9 cellular contexts compared by ENCODE assay signal in genomic region chr5:79878721-79879336, GRCh38.
A peak's percentile ranks its signal among the peaks of the same experiment; 100 is the strongest.
DNase-seq lines count a peak whose midpoint lies in the region; ATAC-seq, FAIRE-seq and TF ChIP-seq lines count a peak whose summit lies in the region.
"Had no signal": no experiment of that assay in that cellular context is flagged by ENCODE, and none has a peak within 500 bp of the region (broad histone marks: within the 10 kb centered on the region; RNA-seq: fewer than 3 reads in every experiment).

No MANE protein-coding gene starts in this region.

- DNase-seq in EL (peak; percentile 26), MM.1S (no peak), neural crest cell (ENCODE audit: low read depth, low spot score) (peak; percentile 18), pancreas (no peak), globus pallidus (ENCODE audit: low spot score) (no peak), hypothalamus (lab: John Stamatoyannopoulos, UW) (no peak), LoVo (ENCODE audit: low spot score) (no peak)
- peak; percentile 15 for DNase-seq in activated T-helper 2 cell treated with anti-CD3 and anti-CD28 coated beads, Interferon-gamma antibody, Interleukin-2, Interleukin-4, amounts not matched to agents 10 μg/mL and 5 μg/mL and 100 μg/mL, durations not matched to agents 14 hours and 24 hours and 36 hours (ENCODE audit: low spot score)

- H3K9me2 ChIP-seq in MM.1S (replicated peaks; ENCODE audit: insufficient read depth, low read length), result no peaks in the 10 kb centered on the region

- H3K9ac ChIP-seq in MM.1S (ENCODE audit: low read length), result no peak overlapping the region

- no peak overlapping the region for H3K27ac Mint-ChIP-seq in activated T-helper 2 cell treated with anti-CD3 and anti-CD28 coated beads, Interferon-gamma antibody, Interleukin-2, Interleukin-4, amounts not matched to agents 10 μg/mL and 5 μg/mL and 100 μg/mL, durations not matched to agents 14 hours and 24 hours and 36 hours
- no peak overlapping the region for H3K27ac Mint-ChIP-seq in neural crest cell (ENCODE audit: unreplicated experiment)

- H3K4me3 ChIP-seq in MM.1S (ENCODE audit: low read length) (no peak overlapping the region), pancreas (no peak overlapping the region)

- H3F3A ChIP-seq in MM.1S (ENCODE audit: insufficient read depth, low read length), result no peaks in the 10 kb centered on the region

- peaks cover 2% of the 10 kb centered on the region for H3K4me1 Mint-ChIP-seq in activated T-helper 2 cell treated with anti-CD3 and anti-CD28 coated beads, Interferon-gamma antibody, Interleukin-2, Interleukin-4, amounts not matched to agents 10 μg/mL and 5 μg/mL and 100 μg/mL, durations not matched to agents 14 hours and 24 hours and 36 hours (ENCODE audit: low read depth)
- no peaks in the 10 kb centered on the region for H3K4me1 Mint-ChIP-seq in neural crest cell

- FAIRE-seq in pancreas (lab: Jason Lieb, UNC), result no peak
- FAIRE-seq: astrocyte had no signal

- no peak overlapping the region for H3K4me3 Mint-ChIP-seq in activated T-helper 2 cell treated with anti-CD3 and anti-CD28 coated beads, Interferon-gamma antibody, Interleukin-2, Interleukin-4, amounts not matched to agents 10 μg/mL and 5 μg/mL and 100 μg/mL, durations not matched to agents 14 hours and 24 hours and 36 hours (ENCODE audit: low read depth)
- H3K4me3 Mint-ChIP-seq in neural crest cell, result no peak overlapping the region

- H3K36me3 ChIP-seq in MM.1S (replicated peaks; ENCODE audit: insufficient read depth, low read length), result no peaks in the 10 kb centered on the region
- H3K36me3 ChIP-seq in pancreas, result no peaks in the 10 kb centered on the region

- WGBS in pancreas, 2 donors, result 40 to 45% methylated on average over 5 of the region's 5 CpGs

- H2AFZ ChIP-seq in MM.1S (ENCODE audit: low read length), result no peak overlapping the region

- peaks cover 3% of the 10 kb centered on the region for H3K27me3 Mint-ChIP-seq in activated T-helper 2 cell treated with anti-CD3 and anti-CD28 coated beads, Interferon-gamma antibody, Interleukin-2, Interleukin-4, amounts not matched to agents 10 μg/mL and 5 μg/mL and 100 μg/mL, durations not matched to agents 14 hours and 24 hours and 36 hours (ENCODE audit: low read depth)
- no peaks in the 10 kb centered on the region for H3K27me3 Mint-ChIP-seq in neural crest cell (ENCODE audit: low read depth)

- no peaks in the 10 kb centered on the region for H3K27me3 ChIP-seq in MM.1S (replicated peaks; ENCODE audit: insufficient read depth, low read length)
- H3K27me3 ChIP-seq in pancreas, result no peaks in the 10 kb centered on the region

- no peaks in the 10 kb centered on the region; the same call in 1 of the 2 replicates for H3K4me1 ChIP-seq in MM.1S (ENCODE audit: low read length)
- H3K4me1 ChIP-seq in pancreas, result no peaks in the 10 kb centered on the region

- H3K4me2 ChIP-seq in MM.1S (ENCODE audit: low read depth, low read length), result no peak overlapping the region

- H3K79me2 ChIP-seq in MM.1S (ENCODE audit: low read length), result no peaks in the 10 kb centered on the region

- TF ChIP-seq CTCF in MM.1S (IDR thresholded peaks at IDR 0.05; ENCODE audit: low read length) (peak; percentile 56), neural crest cell (conservative IDR thresholded peaks at IDR 0.05) (peak; percentile 53), pancreas (IDR thresholded peaks at IDR 0.05) (no peak)

- H3K27ac ChIP-seq in MM.1S (ENCODE audit: low read length) (no peak overlapping the region), pancreas (no peak overlapping the region)

- H4K20me1 ChIP-seq in MM.1S (ENCODE audit: insufficient read depth, low read length), result no peaks in the 10 kb centered on the region

- intact Hi-C loops in activated T-helper 2 cell treated with anti-CD3 and anti-CD28 coated beads, Interferon-gamma antibody, Interleukin-2, Interleukin-4, amounts not matched to agents 10 μg/mL and 5 μg/mL and 100 μg/mL, durations not matched to agents 14 hours and 24 hours and 36 hours (cut with micrococcal nuclease), result loop anchor here (1.0 kb wide), 1 partner anchor 204 kb away; no protein-coding TSS in a partner anchor
- intact Hi-C loops in pancreas (cut with DNase I), result no loop called here

- no peak for ATAC-seq in pancreas

- H3K9me3 ChIP-seq in MM.1S (replicated peaks; ENCODE audit: insufficient read depth, low read length), result no peaks in the 10 kb centered on the region
- no peaks in the 10 kb centered on the region for H3K9me3 ChIP-seq in pancreas

- no peaks in the 10 kb centered on the region for H3K36me3 Mint-ChIP-seq in activated T-helper 2 cell treated with anti-CD3 and anti-CD28 coated beads, Interferon-gamma antibody, Interleukin-2, Interleukin-4, amounts not matched to agents 10 μg/mL and 5 μg/mL and 100 μg/mL, durations not matched to agents 14 hours and 24 hours and 36 hours (ENCODE audit: low read depth)
- no peaks in the 10 kb centered on the region for H3K36me3 Mint-ChIP-seq in neural crest cell (ENCODE audit: low read depth)

- H3K9me3 Mint-ChIP-seq in activated T-helper 2 cell treated with anti-CD3 and anti-CD28 coated beads, Interferon-gamma antibody, Interleukin-2, Interleukin-4, amounts not matched to agents 10 μg/mL and 5 μg/mL and 100 μg/mL, durations not matched to agents 14 hours and 24 hours and 36 hours, result no peaks in the 10 kb centered on the region
- H3K9me3 Mint-ChIP-seq in neural crest cell, result no peaks in the 10 kb centered on the region

Comparison
In these comparisons a context has a peak if more than half of its experiments do, and no peak if none do; other contexts are left out.
1. DNase-seq: peak in EL (single experiment), activated T-helper 2 cell treated with anti-CD3 and anti-CD28 coated beads, Interferon-gamma antibody, Interleukin-2, Interleukin-4, amounts not matched to agents 10 μg/mL and 5 μg/mL and 100 μg/mL, durations not matched to agents 14 hours and 24 hours and 36 hours (single experiment) and neural crest cell (single experiment); none in MM.1S (single experiment), pancreas (0 of 6), globus pallidus (single experiment), hypothalamus (0 of 51) and LoVo (single experiment).
2. CTCF ChIP-seq: peak in MM.1S (single experiment) and neural crest cell (single experiment); none in pancreas (0 of 4).